Comparison of ENCODE assay signal across 26 cellular contexts in the genomic region with DNA sequence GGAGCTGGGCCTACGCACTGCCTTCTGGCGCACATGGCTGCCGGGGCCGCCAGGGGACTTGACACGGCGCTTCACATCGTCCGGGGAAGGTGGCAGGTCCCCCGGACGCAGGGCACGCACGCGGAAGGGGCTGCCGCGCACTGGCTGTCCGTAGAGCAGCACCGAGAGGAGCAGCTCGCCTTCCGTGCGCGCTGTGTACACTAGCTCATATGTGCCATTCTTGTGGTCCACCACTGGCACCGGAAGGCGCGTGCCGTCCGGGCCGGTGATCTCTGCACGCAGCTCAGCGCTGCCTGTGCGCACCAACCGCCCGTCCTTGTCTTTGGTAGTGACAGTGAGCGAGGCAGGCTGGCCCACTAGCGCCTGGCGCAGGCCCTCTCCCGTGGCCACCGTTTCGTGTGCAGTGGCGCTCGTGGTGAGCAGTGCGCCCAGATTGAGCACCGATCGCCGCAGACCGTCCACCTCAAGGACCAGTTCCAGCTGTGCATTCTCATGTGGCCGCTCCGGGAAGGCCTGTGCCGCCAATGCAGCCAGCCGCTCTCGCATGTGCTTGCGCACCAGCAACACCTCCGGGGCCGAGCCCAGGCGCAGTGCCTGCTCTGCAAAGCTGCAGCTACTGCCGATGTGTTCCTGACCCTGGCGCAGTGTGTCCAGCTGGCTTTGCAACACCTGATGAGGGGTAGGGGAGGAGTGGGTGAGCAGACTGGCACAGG. TPM values are rescaled to one million over a fixed set of nuclear protein-coding genes. Genes with fewer than 3 reads are reported as not detected.
"Had no signal": no experiment of that assay in that cellular context is flagged by ENCODE, and none has a peak within 500 bp of the region (broad histone marks: within the 10 kb centered on the region; RNA-seq: fewer than 3 reads in every experiment).

No MANE protein-coding gene starts in this region.

- H3K27ac ChIP-seq: coronary artery, dorsolateral prefrontal cortex, esophagus muscularis mucosa, foreskin keratinocyte, gastroesophageal sphincter, heart left ventricle, hepatocyte, left ventricle myocardium inferior, lower lobe of right lung had no signal

- H3K4me2 ChIP-seq: hepatocyte had no signal

- DNase-seq: dermis blood vessel endothelial cell; dorsolateral prefrontal cortex; effector CD4-positive, alpha-beta T cell; effector memory CD4-positive, alpha-beta T cell; foreskin keratinocyte; heart left ventricle; hypothalamus; immature natural killer cell; islet precursor cell; kidney; kidney glomerular epithelial cell; left colon; left ventricle myocardium inferior; lower lobe of right lung; mesendoderm; midbrain had no signal

- H3K4me1 ChIP-seq: esophagus muscularis mucosa, foreskin keratinocyte, gastroesophageal sphincter, heart left ventricle, left ventricle myocardium inferior, lower lobe of right lung had no signal

- H3K4me3 ChIP-seq: coronary artery, dorsolateral prefrontal cortex, esophagus muscularis mucosa, gastroesophageal sphincter, heart left ventricle, hepatocyte, left ventricle myocardium inferior, lower lobe of right lung had no signal

- FAIRE-seq: colon, endothelial cell of umbilical vein, frontal cortex, kidney had no signal

- H3K9me3 ChIP-seq: esophagus muscularis mucosa, gastroesophageal sphincter, heart left ventricle, left ventricle myocardium inferior, lower lobe of right lung had no signal

- ATAC-seq: foreskin keratinocyte, gastroesophageal sphincter, left colon, left lobe of liver had no signal

- H2AFZ ChIP-seq: hepatocyte had no signal

- H3K27me3 ChIP-seq: dorsolateral prefrontal cortex, esophagus muscularis mucosa, foreskin keratinocyte, gastroesophageal sphincter, heart left ventricle, hepatocyte had no signal

RNA-seq across cellular contexts. Expression of a gene that starts 15.7 kb away (rescaled TPM):
- total RNA-seq: fibroblast of villous mesenchyme, lung microvascular endothelial cell had no signal
- polyA plus RNA-seq: immature natural killer cell had no signal
